18 cellular contexts compared by ENCODE assay signal in genomic region chr12:76871751-76872150, GRCh38. TPM values are rescaled to one million over a fixed set of nuclear protein-coding genes. Genes with fewer than 3 reads are reported as not detected.
"Had no signal": no experiment of that assay in that cellular context is flagged by ENCODE, and none has a peak within 500 bp of the region (broad histone marks: within the 10 kb centered on the region; RNA-seq: fewer than 3 reads in every experiment).

No MANE protein-coding gene starts in this region.

- H3K4me1 Mint-ChIP-seq: activated naive CD8-positive, alpha-beta T cell treated with anti-CD3 and anti-CD28 coated beads, Interleukin-2, amount 10 ng/mL, durations not matched to agents 7 days and 5 days; naive thymus-derived CD8-positive, alpha-beta T cell; T-helper 17 cell had no signal

- H3K4me1 ChIP-seq: body of pancreas, testis, upper lobe of left lung had no signal

- DNase-seq: activated CD4-positive, alpha-beta memory T cell treated with anti-CD3 and anti-CD28 coated beads for 36 hours; activated CD4-positive, alpha-beta T cell treated with anti-CD3 and anti-CD28 coated beads for 48 hours; activated CD4-positive, CD25-positive, alpha-beta regulatory T cell; activated naive CD4-positive, alpha-beta T cell treated with Interleukin-2 at 50 U/mL for 16 hours; activated naive CD8-positive, alpha-beta T cell treated with anti-CD3 and anti-CD28 coated beads, Interleukin-2, amount 10 ng/mL, durations not matched to agents 7 days and 5 days; activated T-cell treated with anti-CD3 and anti-CD28 coated beads, Interleukin-2, amount 50 U/mL, for 48 hours; amygdala; body of pancreas; effector memory CD4-positive, alpha-beta T cell; heart right ventricle; left ventricle myocardium inferior; naive thymus-derived CD8-positive, alpha-beta T cell; spleen; stimulated activated CD4-positive, alpha-beta T cell treated with anti-CD3 and anti-CD28 coated beads, Interleukin-4, amount 100 ng/mL, for 1 hour; stimulated activated naive CD4-positive, alpha-beta T cell; T-helper 17 cell; testis; upper lobe of left lung had no signal

- H3K27ac Mint-ChIP-seq: activated CD4-positive, alpha-beta memory T cell treated with anti-CD3 and anti-CD28 coated beads for 36 hours; activated naive CD8-positive, alpha-beta T cell treated with anti-CD3 and anti-CD28 coated beads, Interleukin-2, amount 10 ng/mL, durations not matched to agents 7 days and 5 days; T-helper 17 cell had no signal

- H3K4me3 Mint-ChIP-seq: activated CD4-positive, alpha-beta memory T cell treated with anti-CD3 and anti-CD28 coated beads for 36 hours; activated naive CD8-positive, alpha-beta T cell treated with anti-CD3 and anti-CD28 coated beads, Interleukin-2, amount 10 ng/mL, durations not matched to agents 7 days and 5 days; naive thymus-derived CD8-positive, alpha-beta T cell; T-helper 17 cell had no signal

- H3K27ac ChIP-seq: body of pancreas, heart right ventricle, left ventricle myocardium inferior, spleen, testis, upper lobe of left lung had no signal

- H3K36me3 Mint-ChIP-seq: activated CD4-positive, alpha-beta memory T cell treated with anti-CD3 and anti-CD28 coated beads for 36 hours; activated naive CD8-positive, alpha-beta T cell treated with anti-CD3 and anti-CD28 coated beads, Interleukin-2, amount 10 ng/mL, durations not matched to agents 7 days and 5 days; naive thymus-derived CD8-positive, alpha-beta T cell had no signal

- H3K9me3 Mint-ChIP-seq: activated CD4-positive, alpha-beta memory T cell treated with anti-CD3 and anti-CD28 coated beads for 36 hours; activated naive CD8-positive, alpha-beta T cell treated with anti-CD3 and anti-CD28 coated beads, Interleukin-2, amount 10 ng/mL, durations not matched to agents 7 days and 5 days; naive thymus-derived CD8-positive, alpha-beta T cell had no signal

- ATAC-seq: body of pancreas; naive thymus-derived CD8-positive, alpha-beta T cell; T-helper 17 cell had no signal

- H3K9me3 ChIP-seq: body of pancreas, heart right ventricle, left ventricle myocardium inferior, spleen, testis, upper lobe of left lung had no signal

- H3K4me3 ChIP-seq: body of pancreas, heart right ventricle, left ventricle myocardium inferior, spleen, testis, upper lobe of left lung had no signal

- H3K27me3 ChIP-seq: body of pancreas, testis, upper lobe of left lung had no signal

- H3K36me3 ChIP-seq: heart right ventricle, left ventricle myocardium inferior, spleen, upper lobe of left lung had no signal

RNA-seq across cellular contexts. Expression of gene CSRP2, which starts 7.1 kb away (rescaled TPM):
- total RNA-seq: naive thymus-derived CD8-positive, alpha-beta T cell; T-helper 17 cell had no signal
